Comparison of ENCODE assay signal across 14 cellular contexts in genomic region chr15:79003301-79003700, GRCh38. TPM values are rescaled to one million over a fixed set of nuclear protein-coding genes. Genes with fewer than 3 reads are reported as not detected.
DNase-seq lines count a peak whose midpoint lies in the region; ATAC-seq, FAIRE-seq and TF ChIP-seq lines count a peak whose summit lies in the region.
"Had no signal": no experiment of that assay in that cellular context is flagged by ENCODE, and none has a peak within 500 bp of the region (broad histone marks: within the 10 kb centered on the region; RNA-seq: fewer than 3 reads in every experiment).

No MANE protein-coding gene starts in this region.

- no peak overlapping the region for H3K4ac ChIP-seq in neuronal stem cell (ENCODE audit: low read length)

- no peak overlapping the region for H4K8ac ChIP-seq in neuronal stem cell (ENCODE audit: low read depth, low read length)

- no peak overlapping the region for H3K14ac ChIP-seq in neuronal stem cell (ENCODE audit: low read length)

- no peak overlapping the region for H2BK120ac ChIP-seq in neuronal stem cell (ENCODE audit: low read depth, low read length)

- no peaks in the 10 kb centered on the region for H4K20me1 ChIP-seq in Karpas-422 (ENCODE audit: insufficient read depth, low read depth, low read length)

- in situ Hi-C loops in brain microvascular endothelial cell (cut with HindIII; ENCODE audit: low pct_ligation_motif_present, low sequenced_read_pairs), result no loop called here

- H3K27me3 ChIP-seq in Karpas-422 (ENCODE audit: low read length), result no peaks in the 10 kb centered on the region
- no peaks in the 10 kb centered on the region for H3K27me3 ChIP-seq in brain microvascular endothelial cell (replicated peaks)
- H3K27me3 ChIP-seq in neuronal stem cell (ENCODE audit: control insufficient read depth in 3 of 3, insufficient read depth in 3 of 3, low read depth in 1 of 3, low read length in 3 of 3), result peaks cover 0 to 2% (median 0%) of the 10 kb centered on the region in 3 experiments
- H3K27me3 ChIP-seq: BE2C had no signal

- no peak overlapping the region for H2BK15ac ChIP-seq in neuronal stem cell (ENCODE audit: low read length)

- peaks cover 10% of the 10 kb centered on the region; the same call in 1 of the 2 replicates for H3K79me2 ChIP-seq in Karpas-422 (ENCODE audit: low read length)

- no peak for FAIRE-seq in frontal cortex (lab: Jason Lieb, UNC)
- FAIRE-seq: TTC549 had no signal

- TF ChIP-seq CTCF in brain microvascular endothelial cell (IDR thresholded peaks at IDR 0.05; ENCODE audit: low read depth, low read length, missing control alignments), result no peak

- no peak for ATAC-seq in HG02938 (IDR thresholded peaks at IDR 0.05; ENCODE audit: unreplicated experiment)

- peak overlapping the region; percentile 82 for H2AK5ac ChIP-seq in neuronal stem cell (ENCODE audit: low read depth, low read length)

- H3K36me3 ChIP-seq in Karpas-422 (ENCODE audit: insufficient read depth, low read length), result no peaks in the 10 kb centered on the region
- no peaks in the 10 kb centered on the region for H3K36me3 ChIP-seq in brain microvascular endothelial cell (replicated peaks)
- H3K36me3 ChIP-seq in neuronal stem cell (replicated peaks in 1 of 2; ENCODE audit: control insufficient read depth in 2 of 2, insufficient read depth in 2 of 2, low read length in 2 of 2), result no peaks in the 10 kb centered on the region
- H3K36me3 ChIP-seq: BE2C, tibial artery had no signal

- H3K27ac ChIP-seq in Karpas-422 (ENCODE audit: low read length) (peak overlapping the region; percentile 79), brain microvascular endothelial cell (no peak overlapping the region), neuronal stem cell (replicated peaks; ENCODE audit: low read length) (no peak overlapping the region)
- H3K27ac ChIP-seq: tibial artery had no signal

- H4K91ac ChIP-seq in neuronal stem cell (ENCODE audit: low read depth, low read length, poor library complexity), result no peak overlapping the region

- no CpG with 5 or more reads among the region's 9 CpGs for WGBS in neuronal stem cell (ENCODE audit: extremely low coverage in 2 of 2, insufficient read length in 2 of 2, insufficient replicate concordance in 1 of 2), 2 donors

- H3K4me1 ChIP-seq in Karpas-422 (ENCODE audit: low read length) (peaks cover 33% of the 10 kb centered on the region), neuronal stem cell (ENCODE audit: control insufficient read depth in 2 of 2, insufficient read depth in 1 of 2, low read depth in 1 of 2, low read length in 2 of 2) (peaks cover 24 to 27% of the 10 kb centered on the region in 2 donors)

- H3K9ac ChIP-seq in Karpas-422 (ENCODE audit: low read length) (peak overlapping the region; percentile 77), neuronal stem cell (ENCODE audit: low read depth, low read length, poor library complexity) (peak overlapping the region; percentile 13)

- H2BK12ac ChIP-seq in neuronal stem cell (ENCODE audit: low read length), result peak overlapping the region; percentile 60

- peak overlapping the region; percentile 66 for H3K4me2 ChIP-seq in Karpas-422 (ENCODE audit: low read depth, low read length, poor library complexity, severe bottlenecking)
- H3K4me2 ChIP-seq in neuronal stem cell (ENCODE audit: insufficient read depth, low read length, poor library complexity, severe bottlenecking), result no peak overlapping the region

- no peak overlapping the region for H2AFZ ChIP-seq in Karpas-422 (ENCODE audit: low read length)
- no peak overlapping the region for H2AFZ ChIP-seq in neuronal stem cell (ENCODE audit: low read length)

- peaks cover 2% of the 10 kb centered on the region for H3K79me1 ChIP-seq in neuronal stem cell (ENCODE audit: low read depth, low read length)

- no peak overlapping the region for H2BK5ac ChIP-seq in neuronal stem cell (ENCODE audit: low read length)

- H3K18ac ChIP-seq in neuronal stem cell (ENCODE audit: low read length), result peak overlapping the region; percentile 76

- no peaks in the 10 kb centered on the region for H3K9me2 ChIP-seq in Karpas-422 (replicated peaks; ENCODE audit: insufficient read depth, low read length)

- peak overlapping the region; percentile 69 for H3K4me3 ChIP-seq in Karpas-422 (ENCODE audit: low read length)
- peak overlapping the region; percentile 12 for H3K4me3 ChIP-seq in brain microvascular endothelial cell (ENCODE audit: low read depth, low read length)
- H3K4me3 ChIP-seq in neuronal stem cell (ENCODE audit: low read length in 2 of 2), result no peak overlapping the region
- H3K4me3 ChIP-seq: tibial artery had no signal

- DNase-seq in CD1c-positive myeloid dendritic cell (ENCODE audit: extremely low spot score) (peak; percentile 45), Karpas-422 (no peak), brain microvascular endothelial cell (peak; percentile 32), neuronal stem cell (ENCODE audit: low spot score) (no peak), cerebellar cortex (ENCODE audit: low spot score) (no peak), T-helper 2 cell (no peak), frontal cortex (ENCODE audit: low spot score in 2 of 2) (no peak)
- DNase-seq: activated effector memory CD4-positive, alpha-beta T cell treated with anti-CD3 and anti-CD28 coated beads, Interleukin-2, amount 50 U/mL, for 16 hours; BE2C; MM.1S; NCI-H2081 treated with DMSO at 0.1 percent for 48 hours; tibial artery had no signal

- H3K23ac ChIP-seq in neuronal stem cell (ENCODE audit: low read depth, low read length, poor library complexity), result no peak overlapping the region

- H3K9me3 ChIP-seq in Karpas-422 (ENCODE audit: low read length) (no peaks in the 10 kb centered on the region), neuronal stem cell (replicated peaks in 1 of 2; ENCODE audit: control insufficient read depth in 2 of 2, insufficient read depth in 1 of 2, low read depth in 1 of 2, low read length in 2 of 2) (no peaks in the 10 kb centered on the region)
- H3K9me3 ChIP-seq: BE2C, tibial artery had no signal

RNA-seq across cellular contexts. Expression of gene CTSH, which starts 58.5 kb away (rescaled TPM):
- 61.0 and 76.4 TPM in 2 replicates for total RNA-seq in Karpas-422 (2014; rRNA removed; shearing (Covaris generic); ENCODE audit: low replicate concordance)
- polyA plus RNA-seq in neuronal stem cell (2013, experiment 1 of 2), result 7.8 TPM
- 8.7 TPM for polyA plus RNA-seq in neuronal stem cell (2013, experiment 2 of 2)
- total RNA-seq in frontal cortex, result 4.9 TPM

Comparison
In these comparisons a context has a peak if more than half of its experiments do, and no peak if none do; other contexts are left out.
1. DNase-seq: peak in CD1c-positive myeloid dendritic cell (single experiment) and brain microvascular endothelial cell (single experiment); none in Karpas-422 (single experiment), neuronal stem cell (single experiment), cerebellar cortex (single experiment), T-helper 2 cell (0 of 5) and frontal cortex (0 of 2).
2. H3K4me3 ChIP-seq: peak in Karpas-422 (single experiment) and brain microvascular endothelial cell (single experiment); none in neuronal stem cell (0 of 2).
3. RNA of gene CTSH, which starts 58.5 kb away (total RNA-seq): 61.0 to 76.4 TPM in Karpas-422; 4.9 TPM in frontal cortex (single experiment); every median in the first group is over 10 times any median in the second.